20 cellular contexts compared by ENCODE assay signal in genomic region chr12:49871263-49871561, GRCh38. TPM values are rescaled to one million over a fixed set of nuclear protein-coding genes. Genes with fewer than 3 reads are reported as not detected.
DNase-seq lines count a peak whose midpoint lies in the region; ATAC-seq and TF ChIP-seq lines count a peak whose summit lies in the region.
"Had no signal": no experiment of that assay in that cellular context is flagged by ENCODE, and none has a peak within 500 bp of the region (broad histone marks: within the 10 kb centered on the region; RNA-seq: fewer than 3 reads in every experiment).

No MANE protein-coding gene starts in this region.

- no peaks in the 10 kb centered on the region for H3K9me3 ChIP-seq in spleen
- H3K9me3 ChIP-seq: BLaER1 had no signal

- intact Hi-C loops in spleen (cut with DNase I; ENCODE audit: low total_unique reads), result no loop called here
- intact Hi-C loops in activated T-helper 1 cell treated with anti-CD3 and anti-CD28 coated beads, Interleukin-12 subunit alpha, Interleukin-12 subunit beta, Interleukin-2, Interleukin-4 antibody, amounts not matched to agents 30 ng/mL and 10 ng/mL and 1 ng/mL, durations not matched to agents 14 hours and 24 hours and 36 hours (cut with micrococcal nuclease), result no loop called here

- peak; percentile 47 for DNase-seq in activated CD8-positive, alpha-beta memory T cell treated with anti-CD3 and anti-CD28 coated beads for 24 hours
- DNase-seq in activated CD8-positive, alpha-beta memory T cell treated with anti-CD3 and anti-CD28 coated beads, Interleukin-2, amount 50 U/mL, for 48 hours, result no peak
- DNase-seq in NCI-H69 (lab: John Stamatoyannopoulos, UW) (peak; percentile 63), islet precursor cell (peak; percentile 79), spleen (peak; percentile 58), foreskin fibroblast (no peak)
- DNase-seq in activated T-helper 1 cell treated with anti-CD3 and anti-CD28 coated beads, Interleukin-12 subunit alpha, Interleukin-12 subunit beta, Interleukin-2, Interleukin-4 antibody, amounts not matched to agents 30 ng/mL and 10 ng/mL and 1 ng/mL, durations not matched to agents 14 hours and 24 hours and 36 hours (ENCODE audit: low spot score), result no peak
- DNase-seq: DMS 273 treated with DMSO at 0.1 percent for 48 hours; GDM1; MV-4-11; NCI-H1436; NCI-H2029; NCI-H2171; NK-92 treated with Interleukin-12 subunit alpha and Interleukin-12 subunit beta, amount 100 ng/mL, for 24 hours had no signal

- H3K27ac Mint-ChIP-seq in activated T-helper 1 cell treated with anti-CD3 and anti-CD28 coated beads, Interleukin-12 subunit alpha, Interleukin-12 subunit beta, Interleukin-2, Interleukin-4 antibody, amounts not matched to agents 30 ng/mL and 10 ng/mL and 1 ng/mL, durations not matched to agents 14 hours and 24 hours and 36 hours, result no peak overlapping the region
- H3K27ac Mint-ChIP-seq: GM23338 had no signal

- WGBS in spleen, 5 donors, result 88 to 94% (median 91%) methylated on average over 1 to 4 of the region's 4 CpGs

- ATAC-seq in HG02763 (IDR thresholded peaks at IDR 0.05; ENCODE audit: unreplicated experiment), result no peak
- ATAC-seq: GM12878, GM23338, K562 had no signal

- H3K4me1 ChIP-seq in spleen, result peaks cover 0 to 36% (median 11%) of the 10 kb centered on the region in 6 donors

- no peak for TF ChIP-seq POLR2A in spleen (IDR thresholded peaks at IDR 0.05)

- H3K4me1 Mint-ChIP-seq in activated T-helper 1 cell treated with anti-CD3 and anti-CD28 coated beads, Interleukin-12 subunit alpha, Interleukin-12 subunit beta, Interleukin-2, Interleukin-4 antibody, amounts not matched to agents 30 ng/mL and 10 ng/mL and 1 ng/mL, durations not matched to agents 14 hours and 24 hours and 36 hours (ENCODE audit: low read depth), result no peaks in the 10 kb centered on the region

- TF ChIP-seq CTCF in spleen (IDR thresholded peaks at IDR 0.05 in 8 of 11, conservative IDR thresholded peaks at IDR 0.05 in 3 of 11), result no peak
- TF ChIP-seq CTCF in foreskin fibroblast (IDR thresholded peaks at IDR 0.05; ENCODE audit: low read depth, low read length), result no peak

- H3K4me3 ChIP-seq in spleen (no peak overlapping the region), foreskin fibroblast (ENCODE audit: low read depth in 1 of 2, low read length in 2 of 2) (no peak overlapping the region)
- H3K4me3 ChIP-seq: BLaER1, GM12878, GM23338, K562 had no signal

- no peaks in the 10 kb centered on the region for H3K9me3 Mint-ChIP-seq in activated T-helper 1 cell treated with anti-CD3 and anti-CD28 coated beads, Interleukin-12 subunit alpha, Interleukin-12 subunit beta, Interleukin-2, Interleukin-4 antibody, amounts not matched to agents 30 ng/mL and 10 ng/mL and 1 ng/mL, durations not matched to agents 14 hours and 24 hours and 36 hours
- H3K9me3 Mint-ChIP-seq: GM23338 had no signal

- no peak overlapping the region for H3K4me3 Mint-ChIP-seq in activated T-helper 1 cell treated with anti-CD3 and anti-CD28 coated beads, Interleukin-12 subunit alpha, Interleukin-12 subunit beta, Interleukin-2, Interleukin-4 antibody, amounts not matched to agents 30 ng/mL and 10 ng/mL and 1 ng/mL, durations not matched to agents 14 hours and 24 hours and 36 hours
- H3K4me3 Mint-ChIP-seq: GM23338 had no signal

- H3K36me3 Mint-ChIP-seq in activated T-helper 1 cell treated with anti-CD3 and anti-CD28 coated beads, Interleukin-12 subunit alpha, Interleukin-12 subunit beta, Interleukin-2, Interleukin-4 antibody, amounts not matched to agents 30 ng/mL and 10 ng/mL and 1 ng/mL, durations not matched to agents 14 hours and 24 hours and 36 hours (ENCODE audit: low read depth), result no peaks in the 10 kb centered on the region

- H3K36me3 ChIP-seq in spleen, result no peaks in the 10 kb centered on the region
- H3K36me3 ChIP-seq: BLaER1 had no signal

- no peak overlapping the region for H3K27ac ChIP-seq in spleen
- H3K27ac ChIP-seq: 22Rv1, BLaER1 had no signal

- peaks cover 0 to 19% (median 0%) of the 10 kb centered on the region in 7 donors for H3K27me3 ChIP-seq in spleen (replicated peaks in 1 of 7)
- H3K27me3 ChIP-seq: BLaER1 had no signal

- peaks cover 6% of the 10 kb centered on the region for H3K27me3 Mint-ChIP-seq in activated T-helper 1 cell treated with anti-CD3 and anti-CD28 coated beads, Interleukin-12 subunit alpha, Interleukin-12 subunit beta, Interleukin-2, Interleukin-4 antibody, amounts not matched to agents 30 ng/mL and 10 ng/mL and 1 ng/mL, durations not matched to agents 14 hours and 24 hours and 36 hours (ENCODE audit: insufficient read depth)

RNA-seq across cellular contexts. Expression of gene BCDIN3D, which starts 28.3 kb away (rescaled TPM):
- total RNA-seq in spleen, result 1 to 10 TPM; 4.8 to 7.4 (median 5.3) TPM
- 1 to 10 TPM; 3.3 to 5.1 (median 4.6) TPM for polyA plus RNA-seq in spleen
- 3.6 and 4.0 TPM in 2 replicates for total RNA-seq in activated T-helper 1 cell treated with anti-CD3 and anti-CD28 coated beads, Interleukin-12 subunit alpha, Interleukin-12 subunit beta, Interleukin-2, Interleukin-4 antibody, amounts not matched to agents 30 ng/mL and 10 ng/mL and 1 ng/mL, durations not matched to agents 14 hours and 24 hours and 36 hours

RNA-seq across cellular contexts. Expression of gene FAIM2, which starts 32.5 kb away (rescaled TPM):
- 1 to 10 TPM in 4 of 7 donors, under 1 TPM in 2, not detected in 1; 0.09 to 3.2 (median 1.7) TPM for total RNA-seq in spleen
- polyA plus RNA-seq in spleen, result under 1 TPM; 0.04 to 0.19 (median 0.17) TPM
- 0.49 and 0.64 TPM in 2 replicates for total RNA-seq in activated T-helper 1 cell treated with anti-CD3 and anti-CD28 coated beads, Interleukin-12 subunit alpha, Interleukin-12 subunit beta, Interleukin-2, Interleukin-4 antibody, amounts not matched to agents 30 ng/mL and 10 ng/mL and 1 ng/mL, durations not matched to agents 14 hours and 24 hours and 36 hours
- total RNA-seq: GM12878, K562 had no signal
- polyA plus RNA-seq: GM12878 had no signal

RNA-seq across cellular contexts. Expression of gene NCKAP5L, which starts 43.0 kb away (rescaled TPM):
- total RNA-seq in spleen, result 10 to 100 TPM; 19.9 to 29.4 (median 23.6) TPM
- 10 to 100 TPM in 1 of 3 donors, 1 to 10 TPM in 2; 3.6 to 15.3 (median 7.0) TPM for polyA plus RNA-seq in spleen
- total RNA-seq in activated T-helper 1 cell treated with anti-CD3 and anti-CD28 coated beads, Interleukin-12 subunit alpha, Interleukin-12 subunit beta, Interleukin-2, Interleukin-4 antibody, amounts not matched to agents 30 ng/mL and 10 ng/mL and 1 ng/mL, durations not matched to agents 14 hours and 24 hours and 36 hours, result 3.8 TPM in 2 replicates

Comparison
In these comparisons a context has a peak if more than half of its experiments do, and no peak if none do; other contexts are left out.
1. DNase-seq: peak in activated CD8-positive, alpha-beta memory T cell treated with anti-CD3 and anti-CD28 coated beads for 24 hours (single experiment), NCI-H69 (single experiment), islet precursor cell (single experiment) and spleen (single experiment); none in activated CD8-positive, alpha-beta memory T cell treated with anti-CD3 and anti-CD28 coated beads, Interleukin-2, amount 50 U/mL, for 48 hours (single experiment), foreskin fibroblast (0 of 2) and activated T-helper 1 cell treated with anti-CD3 and anti-CD28 coated beads, Interleukin-12 subunit alpha, Interleukin-12 subunit beta, Interleukin-2, Interleukin-4 antibody, amounts not matched to agents 30 ng/mL and 10 ng/mL and 1 ng/mL, durations not matched to agents 14 hours and 24 hours and 36 hours (single experiment).